Comparison of ENCODE assay signal across 11 cellular contexts in genomic region chr20:1827974-1828785, GRCh38.
DNase-seq lines count a peak whose midpoint lies in the region; ATAC-seq and TF ChIP-seq lines count a peak whose summit lies in the region.
"Had no signal": no experiment of that assay in that cellular context is flagged by ENCODE, and none has a peak within 500 bp of the region (broad histone marks: within the 10 kb centered on the region; RNA-seq: fewer than 3 reads in every experiment).

No MANE protein-coding gene starts in this region.

- no peaks in the 10 kb centered on the region for H3K79me2 ChIP-seq in PC-9 (ENCODE audit: low read depth)

- CTCF ChIA-PET in PC-9 (lab: Charles Lee): no interaction called here

- POLR2A ChIA-PET in PC-9 (lab: Charles Lee; ENCODE audit: unreplicated experiment): interaction anchor here (0.9 kb wide), 1 partner anchor 995 kb away, joined by 6 read pairs; the partner anchor contains the start of gene FAM110A

- H3K27ac ChIP-seq in PC-9: peak overlapping the region; percentile 75

- peaks cover 5% of the 10 kb centered on the region for H3K9me3 ChIP-seq in PC-9 (ENCODE audit: insufficient read depth, low read depth)
- peaks cover 2% of the 10 kb centered on the region for H3K9me3 ChIP-seq in mucosa of stomach (ENCODE audit: control insufficient read depth, low read length)

- BruUV-seq in PC-9 (replicated peaks; lab: Mats Ljungman, UMichigan): no TSS peak

- H3K36me3 ChIP-seq in PC-9 (ENCODE audit: low read depth) (no peaks in the 10 kb centered on the region), mucosa of stomach (ENCODE audit: control insufficient read depth, insufficient read depth, low read length) (no peaks in the 10 kb centered on the region)

- peak overlapping the region; percentile 5 for H3K9ac ChIP-seq in mucosa of stomach (ENCODE audit: low read length)

- H4K20me1 ChIP-seq in PC-9 (ENCODE audit: insufficient read depth): no peaks in the 10 kb centered on the region

- H2AFZ ChIP-seq in PC-9: 0 out of 2 replicates have a peak overlapping the region, but pooled peaks have one; percentile 63

- no peak overlapping the region for H3K4me3 ChIP-seq in PC-9
- no peak overlapping the region for H3K4me3 ChIP-seq in mucosa of stomach (ENCODE audit: low read length)

- H3F3A ChIP-seq in PC-9 (ENCODE audit: insufficient read depth, low read depth): peaks cover 16% of the 10 kb centered on the region; the same call in 1 of the 2 replicates

- no peak for TF ChIP-seq CTCF in PC-9 (conservative IDR thresholded peaks at IDR 0.05)

- ATAC-seq in esophagus mucosa: peak; percentile 78
- no peak for ATAC-seq in HG02588 (IDR thresholded peaks at IDR 0.05; ENCODE audit: unreplicated experiment)
- ATAC-seq: activated CD4-positive, CD25-positive, alpha-beta regulatory T cell treated with anti-CD3 and anti-CD28 coated beads, Interleukin-2, amount 50 U/mL, for 24 hours; naive thymus-derived CD8-positive, alpha-beta T cell had no signal

- intact Hi-C loops in PC-9 (cut with micrococcal nuclease; ENCODE audit: unreplicated experiment): no loop called here

- H3K4me1 ChIP-seq in PC-9 (replicated peaks; ENCODE audit: insufficient read depth) (peaks cover 36% of the 10 kb centered on the region), mucosa of stomach (ENCODE audit: control insufficient read depth, insufficient read depth, low read length) (peaks cover 25% of the 10 kb centered on the region)

- H3K9me2 ChIP-seq in PC-9 (ENCODE audit: insufficient read depth): no peaks in the 10 kb centered on the region

- H3K27me3 ChIP-seq in PC-9 (ENCODE audit: insufficient read depth, low read depth) (no peaks in the 10 kb centered on the region), mucosa of stomach (ENCODE audit: control insufficient read depth, insufficient read depth, low read length) (no peaks in the 10 kb centered on the region)

- peak; percentile 80 for DNase-seq in A172 (ENCODE audit: low spot score)
- DNase-seq in PC-9: peak; percentile 55 to 80
- no peak for DNase-seq in stimulated activated CD4-positive, alpha-beta T cell treated with anti-CD3 and anti-CD28 coated beads, Interleukin-12 subunit alpha, Interleukin-12 subunit beta, amount 100 ng/mL, for 4 hours
- DNase-seq in activated T-cell treated with anti-CD3 and anti-CD28 coated beads, Interleukin-2, amount 50 U/mL, for 48 hours: no peak
- no peak for DNase-seq in cerebellar nuclear complex (lab: John Stamatoyannopoulos, UW)
- DNase-seq: naive thymus-derived CD8-positive, alpha-beta T cell; NCI-H2081 treated with DMSO at 0.1 percent for 48 hours had no signal

- H3K4me2 ChIP-seq in PC-9: peak overlapping the region; percentile 50

Comparison
In these comparisons a context has a peak if more than half of its experiments do, and no peak if none do; other contexts are left out.
1. DNase-seq: peak in A172 (single experiment) and PC-9 (2 of 2); none in stimulated activated CD4-positive, alpha-beta T cell treated with anti-CD3 and anti-CD28 coated beads, Interleukin-12 subunit alpha, Interleukin-12 subunit beta, amount 100 ng/mL, for 4 hours (single experiment), activated T-cell treated with anti-CD3 and anti-CD28 coated beads, Interleukin-2, amount 50 U/mL, for 48 hours (0 of 2) and cerebellar nuclear complex (0 of 2).